Comparison of ENCODE assay signal across 1 cellular context in genomic region chr7:116877443-116878217, GRCh38.
TF ChIP-seq lines count a peak whose summit lies in the region.

No MANE protein-coding gene starts in this region.

TF ChIP-seq in GM12878, 131 proteins besides CTCF, POLR2A, EP300 and RAD21 (continued from another document):
- TF ChIP-seq ZNF687 (IDR thresholded peaks at IDR 0.05) (no peak), MYC (IDR thresholded peaks at IDR 0.05; ENCODE audit: insufficient read depth, insufficient read length, insufficient replicate concordance, low read length, severe bottlenecking) (no peak), SREBF2 (IDR thresholded peaks at IDR 0.05; ENCODE audit: low read length) (no peak), KAT2A (conservative IDR thresholded peaks at IDR 0.05; ENCODE audit: control insufficient read depth, low read depth, low read length) (no peak), SUZ12 (IDR thresholded peaks at IDR 0.05; ENCODE audit: unreplicated experiment) (no peak), KLF5 (IDR thresholded peaks at IDR 0.05; ENCODE audit: partially characterized antibody) (no peak), CBX5 (IDR thresholded peaks at IDR 0.05; ENCODE audit: low read depth) (no peak), BHLHE40 (IDR thresholded peaks at IDR 0.05; ENCODE audit: borderline replicate concordance in 1 of 2, low read depth in 2 of 2, low read length in 1 of 2) (no peak), PML (IDR thresholded peaks at IDR 0.05; ENCODE audit: low read length) (no peak), ZNF622 (IDR thresholded peaks at IDR 0.05) (no peak), CHD2 (IDR thresholded peaks at IDR 0.05; ENCODE audit: borderline replicate concordance, low read depth, low read length) (no peak), TBL1XR1 (IDR thresholded peaks at IDR 0.05; ENCODE audit: low read depth, low read length) (no peak), MYB (IDR thresholded peaks at IDR 0.05; ENCODE audit: borderline replicate concordance, low read depth, low read length) (no peak), USF1 (IDR thresholded peaks at IDR 0.05; ENCODE audit: borderline replicate concordance, extremely low read length, insufficient read depth, low read depth, low read length) (no peak), STAT3 (IDR thresholded peaks at IDR 0.05; ENCODE audit: low read depth, low read length) (no peak)
